8 cellular contexts compared by ENCODE assay signal in genomic region chr14:105168979-105169507, GRCh38. TPM values are rescaled to one million over a fixed set of nuclear protein-coding genes. Genes with fewer than 3 reads are reported as not detected.
DNase-seq lines count a peak whose midpoint lies in the region; ATAC-seq and TF ChIP-seq lines count a peak whose summit lies in the region.

No MANE protein-coding gene starts in this region.

- H3K4me1 Mint-ChIP-seq in activated naive CD4-positive, alpha-beta T cell treated with anti-CD3 and anti-CD28 coated beads, Interleukin-2, amount 50 U/mL, for 24 hours: peaks cover 16% of the 10 kb centered on the region
- peaks cover 29% of the 10 kb centered on the region for H3K4me1 Mint-ChIP-seq in stimulated activated memory B cell treated with anti-CD40 and anti-IgM and Interleukin-4, amounts not matched to agents 10 μg/mL and 1 μg/mL and 100 μg/mL, for 72 hours

- H3K4me2 ChIP-seq in hepatocyte: peak overlapping the region; percentile 82

- 25% methylated on average over 19 of the region's 54 CpGs for WGBS in hepatocyte (ENCODE audit: low lambda C conversion rate, missing lambda C conversion rate)

- ATAC-seq in stimulated activated memory B cell treated with anti-CD40 and anti-IgM and Interleukin-4, amounts not matched to agents 10 μg/mL and 1 μg/mL and 100 μg/mL, for 72 hours: no peak
- ATAC-seq in GM21381 (IDR thresholded peaks at IDR 0.05; ENCODE audit: unreplicated experiment): no peak

- peak overlapping the region; percentile 82 for H3K4me3 Mint-ChIP-seq in activated naive CD4-positive, alpha-beta T cell treated with anti-CD3 and anti-CD28 coated beads, Interleukin-2, amount 50 U/mL, for 24 hours
- peak overlapping the region; percentile 71 for H3K4me3 Mint-ChIP-seq in stimulated activated memory B cell treated with anti-CD40 and anti-IgM and Interleukin-4, amounts not matched to agents 10 μg/mL and 1 μg/mL and 100 μg/mL, for 72 hours

- no peaks in the 10 kb centered on the region for H3K9me2 ChIP-seq in hepatocyte (replicated peaks; ENCODE audit: insufficient read depth)

- DNase-seq in GM10266 (ENCODE audit: extremely low spot score): peak; percentile 71
- peak; percentile 47 for DNase-seq in NCI-H2107 treated with DMSO at 0.1 percent for 48 hours (lab: John Stamatoyannopoulos, UW; ENCODE audit: unreplicated experiment)
- peak; percentile 40 for DNase-seq in hepatocyte (ENCODE audit: low spot score)
- DNase-seq in GM19238 (ENCODE audit: insufficient read length, low spot score): no peak
- no peak for DNase-seq in GDM1 (lab: John Stamatoyannopoulos, UW)

- no peak overlapping the region for H2AFZ ChIP-seq in hepatocyte

- peaks cover 6% of the 10 kb centered on the region for H3K27me3 Mint-ChIP-seq in activated naive CD4-positive, alpha-beta T cell treated with anti-CD3 and anti-CD28 coated beads, Interleukin-2, amount 50 U/mL, for 24 hours
- peaks cover 35% of the 10 kb centered on the region for H3K27me3 Mint-ChIP-seq in stimulated activated memory B cell treated with anti-CD40 and anti-IgM and Interleukin-4, amounts not matched to agents 10 μg/mL and 1 μg/mL and 100 μg/mL, for 72 hours

- no peak overlapping the region for H3K4me3 ChIP-seq in hepatocyte

- H4K20me1 ChIP-seq in hepatocyte (ENCODE audit: insufficient read depth, poor library complexity, severe bottlenecking): no peaks in the 10 kb centered on the region

- no peak overlapping the region for H3K27ac ChIP-seq in hepatocyte

- TF ChIP-seq CTCF in GM10266 (IDR thresholded peaks at IDR 0.05; ENCODE audit: control insufficient read depth, insufficient read depth, low read depth, missing control alignments) (peak; percentile 41), hepatocyte (IDR thresholded peaks at IDR 0.05; ENCODE audit: poor library complexity) (peak; percentile 56)

- H3K79me2 ChIP-seq in hepatocyte: no peaks in the 10 kb centered on the region

- no peak overlapping the region for H3K27ac Mint-ChIP-seq in activated naive CD4-positive, alpha-beta T cell treated with anti-CD3 and anti-CD28 coated beads, Interleukin-2, amount 50 U/mL, for 24 hours
- no peak overlapping the region for H3K27ac Mint-ChIP-seq in stimulated activated memory B cell treated with anti-CD40 and anti-IgM and Interleukin-4, amounts not matched to agents 10 μg/mL and 1 μg/mL and 100 μg/mL, for 72 hours

- H3K27me3 ChIP-seq in hepatocyte: peaks cover 21% of the 10 kb centered on the region

- no peaks in the 10 kb centered on the region for H3K36me3 Mint-ChIP-seq in activated naive CD4-positive, alpha-beta T cell treated with anti-CD3 and anti-CD28 coated beads, Interleukin-2, amount 50 U/mL, for 24 hours
- no peaks in the 10 kb centered on the region for H3K36me3 Mint-ChIP-seq in stimulated activated memory B cell treated with anti-CD40 and anti-IgM and Interleukin-4, amounts not matched to agents 10 μg/mL and 1 μg/mL and 100 μg/mL, for 72 hours

- no peaks in the 10 kb centered on the region for H3K36me3 ChIP-seq in hepatocyte (replicated peaks; ENCODE audit: insufficient read depth, low read depth)

- no peaks in the 10 kb centered on the region for H3K9me3 ChIP-seq in hepatocyte (ENCODE audit: low read depth)

- H3K4me1 ChIP-seq in hepatocyte (ENCODE audit: insufficient read depth): peaks cover 5% of the 10 kb centered on the region

- H3K9me3 Mint-ChIP-seq in activated naive CD4-positive, alpha-beta T cell treated with anti-CD3 and anti-CD28 coated beads, Interleukin-2, amount 50 U/mL, for 24 hours: no peaks in the 10 kb centered on the region
- no peaks in the 10 kb centered on the region for H3K9me3 Mint-ChIP-seq in stimulated activated memory B cell treated with anti-CD40 and anti-IgM and Interleukin-4, amounts not matched to agents 10 μg/mL and 1 μg/mL and 100 μg/mL, for 72 hours

RNA-seq across cellular contexts. Expression of gene JAG2, which starts 0.5 kb away (rescaled TPM):
- total RNA-seq in hepatocyte: 2.0 and 6.1 TPM in 2 replicates
- polyA plus RNA-seq in hepatocyte: 4.1 and 4.8 TPM in 2 replicates

RNA-seq across cellular contexts. Expression of gene NUDT14, which starts 12.1 kb away (rescaled TPM):
- 47.4 and 47.7 TPM in 2 replicates for total RNA-seq in hepatocyte
- polyA plus RNA-seq in hepatocyte: 98.1 and 106 TPM in 2 replicates

Comparison
In these comparisons a context has a peak if more than half of its experiments do, and no peak if none do; other contexts are left out.
1. DNase-seq: peak in GM10266 (single experiment), NCI-H2107 treated with DMSO at 0.1 percent for 48 hours (single experiment) and hepatocyte (single experiment); none in GM19238 (single experiment) and GDM1 (single experiment).